29 cellular contexts compared by ENCODE assay signal in genomic region chr7:121494531-121494930, GRCh38.
"Had no signal": no experiment of that assay in that cellular context is flagged by ENCODE, and none has a peak within 500 bp of the region (broad histone marks: within the 10 kb centered on the region; RNA-seq: fewer than 3 reads in every experiment).

No MANE protein-coding gene starts in this region.

- H3K27me3 Mint-ChIP-seq: activated B cell treated with CpG ODN at 0.5 μM for 24 hours; activated naive CD4-positive, alpha-beta T cell treated with anti-CD3 and anti-CD28 coated beads, Interleukin-2, amount 50 U/mL, for 24 hours had no signal

- H3K4me1 ChIP-seq: heart right ventricle, left ventricle myocardium inferior, pancreas, prostate gland, suprapubic skin, tibial nerve had no signal

- H3K9me3 Mint-ChIP-seq: activated naive CD4-positive, alpha-beta T cell treated with anti-CD3 and anti-CD28 coated beads, Interleukin-2, amount 50 U/mL, for 24 hours; T-helper 2 cell treated with Interferon-gamma antibody and Interleukin-4, amounts not matched to agents 5 μg/mL and 100 μg/mL, for 36 hours had no signal

- H3K27ac ChIP-seq: brain microvascular endothelial cell, heart right ventricle, left ventricle myocardium inferior, pancreas, prostate gland, suprapubic skin, tibial nerve had no signal

- H3K9me3 ChIP-seq: pancreas, prostate gland, suprapubic skin, tibial nerve had no signal

- H3K4me1 Mint-ChIP-seq: activated naive CD4-positive, alpha-beta T cell treated with anti-CD3 and anti-CD28 coated beads, Interleukin-2, amount 50 U/mL, for 24 hours; endodermal cell; nephron had no signal

- ATAC-seq: activated CD8-positive, alpha-beta memory T cell treated with anti-CD3 and anti-CD28 coated beads, Interleukin-2, amount 10 ng/mL, durations not matched to agents 7 days and 5 days; activated CD8-positive, alpha-beta T cell treated with anti-CD3 and anti-CD28 coated beads, Interleukin-2, amount 10 ng/mL, durations not matched to agents 7 days and 5 days; activated naive CD8-positive, alpha-beta T cell treated with anti-CD3 and anti-CD28 coated beads, Interleukin-2, amount 50 U/mL, for 24 hours; esophagus mucosa; heart right ventricle; pancreas; sciatic nerve had no signal

- H3K36me3 ChIP-seq: brain microvascular endothelial cell, heart right ventricle, left ventricle myocardium inferior, pancreas, prostate gland, suprapubic skin, tibial nerve had no signal

- H3K4me3 ChIP-seq: heart right ventricle, left ventricle myocardium inferior, pancreas, prostate gland, suprapubic skin, tibial nerve had no signal

- H3K27ac Mint-ChIP-seq: activated B cell treated with CpG ODN at 0.5 μM for 24 hours; activated CD8-positive, alpha-beta memory T cell treated with anti-CD3 and anti-CD28 coated beads, Interleukin-2, amount 10 ng/mL, durations not matched to agents 7 days and 5 days; activated CD8-positive, alpha-beta T cell treated with anti-CD3 and anti-CD28 coated beads, Interleukin-2, amount 10 ng/mL, durations not matched to agents 7 days and 5 days; activated naive CD4-positive, alpha-beta T cell treated with anti-CD3 and anti-CD28 coated beads, Interleukin-2, amount 50 U/mL, for 24 hours; activated naive CD8-positive, alpha-beta T cell treated with anti-CD3 and anti-CD28 coated beads, Interleukin-2, amount 50 U/mL, for 24 hours; activated T-helper 2 cell treated with anti-CD3 and anti-CD28 coated beads, Interferon-gamma antibody, Interleukin-2, Interleukin-4, amounts not matched to agents 10 μg/mL and 5 μg/mL and 100 μg/mL, durations not matched to agents 14 hours and 24 hours and 36 hours; endodermal cell; nephron; T-helper 2 cell treated with Interferon-gamma antibody and Interleukin-4, amounts not matched to agents 5 μg/mL and 100 μg/mL, for 36 hours had no signal

- DNase-seq: activated B cell treated with CpG ODN at 0.5 μM for 24 hours; activated CD4-positive, alpha-beta T cell treated with anti-CD3 and anti-CD28 coated beads, Interleukin-2, amount 50 U/mL, for 1 hour; activated CD8-positive, alpha-beta memory T cell treated with anti-CD3 and anti-CD28 coated beads, Interleukin-2, amount 10 ng/mL, durations not matched to agents 7 days and 5 days; activated CD8-positive, alpha-beta T cell treated with anti-CD3 and anti-CD28 coated beads, Interleukin-2, amount 10 ng/mL, durations not matched to agents 7 days and 5 days; activated naive CD8-positive, alpha-beta T cell treated with anti-CD3 and anti-CD28 coated beads, Interleukin-2, amount 50 U/mL, for 24 hours; activated T-cell treated with anti-CD3 and anti-CD28 coated beads, Interleukin-2, amount 50 U/mL, for 48 hours; aorta; brain microvascular endothelial cell; cortex of kidney; endodermal cell; foreskin melanocyte; heart right ventricle; islet precursor cell; left ventricle myocardium inferior; pancreas; retina; stimulated activated CD4-positive, alpha-beta T cell treated with anti-CD3 and anti-CD28 coated beads, Interleukin-15, amount 100 ng/mL, for 24 hours; stimulated activated CD4-positive, alpha-beta T cell treated with anti-CD3 and anti-CD28 coated beads, Interleukin-2, amount 100 ng/mL, for 24 hours; stimulated activated naive CD4-positive, alpha-beta T cell; T-helper 1 cell had no signal

- H3K36me3 Mint-ChIP-seq: activated naive CD4-positive, alpha-beta T cell treated with anti-CD3 and anti-CD28 coated beads, Interleukin-2, amount 50 U/mL, for 24 hours had no signal

- H3K27me3 ChIP-seq: brain microvascular endothelial cell, heart right ventricle, pancreas, suprapubic skin, tibial nerve had no signal

- H3K4me3 Mint-ChIP-seq: activated B cell treated with CpG ODN at 0.5 μM for 24 hours; activated CD8-positive, alpha-beta memory T cell treated with anti-CD3 and anti-CD28 coated beads, Interleukin-2, amount 10 ng/mL, durations not matched to agents 7 days and 5 days; activated CD8-positive, alpha-beta T cell treated with anti-CD3 and anti-CD28 coated beads, Interleukin-2, amount 10 ng/mL, durations not matched to agents 7 days and 5 days; activated naive CD4-positive, alpha-beta T cell treated with anti-CD3 and anti-CD28 coated beads, Interleukin-2, amount 50 U/mL, for 24 hours; activated naive CD8-positive, alpha-beta T cell treated with anti-CD3 and anti-CD28 coated beads, Interleukin-2, amount 50 U/mL, for 24 hours; endodermal cell; nephron; T-helper 2 cell treated with Interferon-gamma antibody and Interleukin-4, amounts not matched to agents 5 μg/mL and 100 μg/mL, for 36 hours had no signal
